Comparison of ENCODE assay signal across 19 cellular contexts in the genomic region with DNA sequence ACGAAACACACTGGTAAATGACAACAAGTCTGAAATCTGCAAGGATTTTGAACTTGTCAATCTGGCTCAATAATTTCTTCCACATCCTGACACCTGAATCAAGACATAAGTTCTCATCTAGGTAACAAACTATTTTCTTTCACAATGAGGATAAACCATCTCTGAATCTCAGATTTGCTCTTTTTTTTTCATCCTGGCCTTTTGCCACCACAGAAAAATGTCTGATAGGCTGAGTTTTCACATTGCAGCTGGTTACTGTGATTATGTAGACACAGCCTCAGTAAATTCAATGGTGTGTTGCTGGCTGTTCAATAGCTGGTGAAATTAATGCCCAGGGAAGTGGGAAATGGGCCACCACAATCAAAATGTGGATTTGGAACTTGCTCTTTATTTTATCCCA. TPM values are rescaled to one million over a fixed set of nuclear protein-coding genes. Genes with fewer than 3 reads are reported as not detected.
DNase-seq lines count a peak whose midpoint lies in the region; ATAC-seq and TF ChIP-seq lines count a peak whose summit lies in the region.
"Had no signal": no experiment of that assay in that cellular context is flagged by ENCODE, and none has a peak within 500 bp of the region (broad histone marks: within the 10 kb centered on the region; RNA-seq: fewer than 3 reads in every experiment).

No MANE protein-coding gene starts in this region.

- in situ Hi-C loops in astrocyte of the spinal cord (cut with HindIII; ENCODE audit: low sequenced_read_pairs) = no loop called here

- no peak for ATAC-seq in activated naive CD8-positive, alpha-beta T cell treated with anti-CD3 and anti-CD28 coated beads, Interleukin-2, amount 50 U/mL, for 24 hours
- ATAC-seq in GM21786 (IDR thresholded peaks at IDR 0.05; ENCODE audit: unreplicated experiment) = no peak
- ATAC-seq: naive thymus-derived CD4-positive, alpha-beta T cell had no signal

- no peaks in the 10 kb centered on the region for H3K36me3 ChIP-seq in spleen
- H3K36me3 ChIP-seq in esophagus squamous epithelium = no peaks in the 10 kb centered on the region
- H3K36me3 ChIP-seq: sigmoid colon had no signal

- intact Hi-C loops in spleen (cut with DNase I; ENCODE audit: low total_unique reads) (loop anchor here (10.0 kb wide), 1 partner anchor 469 kb away; no protein-coding TSS in a partner anchor), esophagus squamous epithelium (cut with DNase I) (no loop called here)

- H3K4me1 ChIP-seq in spleen = peaks cover 0 to 42% (median 13%) of the 10 kb centered on the region in 6 donors
- peaks cover 3 to 50% (median 15%) of the 10 kb centered on the region in 3 donors for H3K4me1 ChIP-seq in esophagus squamous epithelium

- WGBS in spleen, 5 donors = 67 to 89% (median 81%) methylated on average over 1 of the region's 1 CpG
- 50 to 70% methylated on average over 1 of the region's 1 CpG for WGBS in esophagus squamous epithelium, 2 donors

- no peaks in the 10 kb centered on the region for H3K36me3 Mint-ChIP-seq in HFFc6 (ENCODE audit: low read depth)
- no peaks in the 10 kb centered on the region for H3K36me3 Mint-ChIP-seq in activated naive CD8-positive, alpha-beta T cell treated with anti-CD3 and anti-CD28 coated beads, Interleukin-2, amount 50 U/mL, for 24 hours (ENCODE audit: low read depth)
- H3K36me3 Mint-ChIP-seq: naive thymus-derived CD4-positive, alpha-beta T cell had no signal

- H3K4me3 Mint-ChIP-seq in HFFc6 = no peak overlapping the region; the same call in 1 of the 2 replicates
- H3K4me3 Mint-ChIP-seq in activated naive CD8-positive, alpha-beta T cell treated with anti-CD3 and anti-CD28 coated beads, Interleukin-2, amount 50 U/mL, for 24 hours = no peak overlapping the region
- H3K4me3 Mint-ChIP-seq: activated B cell treated with CpG ODN at 0.5 μM for 24 hours; activated CD4-positive, alpha-beta memory T cell treated with anti-CD3 and anti-CD28 coated beads, Interleukin-2, amount 10 ng/mL, durations not matched to agents 7 days and 5 days; naive thymus-derived CD4-positive, alpha-beta T cell had no signal

- no peak for DNase-seq in HFFc6
- DNase-seq in astrocyte of the spinal cord (ENCODE audit: low read depth, low spot score) = peak; percentile 62
- DNase-seq in iris pigment epithelial cell (ENCODE audit: low read depth) = peak; percentile 60
- no peak for DNase-seq in spleen
- no peak for DNase-seq in activated naive CD8-positive, alpha-beta T cell treated with anti-CD3 and anti-CD28 coated beads, Interleukin-2, amount 50 U/mL, for 24 hours
- DNase-seq in esophagus squamous epithelium (lab: John Stamatoyannopoulos, UW) = no peak
- DNase-seq in D341Med (ENCODE audit: low spot score) = no peak
- DNase-seq: activated B cell treated with CpG ODN at 0.5 μM for 24 hours; activated CD4-positive, alpha-beta memory T cell treated with anti-CD3 and anti-CD28 coated beads, Interleukin-2, amount 10 ng/mL, durations not matched to agents 7 days and 5 days; activated gamma-delta T cell; erythroblast; naive thymus-derived CD4-positive, alpha-beta T cell; NCI-H1092 treated with DMSO at 0.1 percent for 48 hours; NCI-H2029; NK-92 treated with Interleukin-12 subunit alpha and Interleukin-12 subunit beta, amount 100 ng/mL, for 24 hours; sigmoid colon had no signal

- H3K9me3 ChIP-seq in spleen (no peaks in the 10 kb centered on the region), esophagus squamous epithelium (no peaks in the 10 kb centered on the region)
- H3K9me3 ChIP-seq: sigmoid colon had no signal

- H3K9me3 Mint-ChIP-seq in HFFc6 = no peaks in the 10 kb centered on the region
- no peaks in the 10 kb centered on the region for H3K9me3 Mint-ChIP-seq in activated naive CD8-positive, alpha-beta T cell treated with anti-CD3 and anti-CD28 coated beads, Interleukin-2, amount 50 U/mL, for 24 hours
- H3K9me3 Mint-ChIP-seq: activated B cell treated with CpG ODN at 0.5 μM for 24 hours; activated CD4-positive, alpha-beta memory T cell treated with anti-CD3 and anti-CD28 coated beads, Interleukin-2, amount 10 ng/mL, durations not matched to agents 7 days and 5 days; naive thymus-derived CD4-positive, alpha-beta T cell had no signal

- H3K4me3 ChIP-seq in astrocyte of the spinal cord (ENCODE audit: low read depth, low read length) = no peak overlapping the region
- no peak overlapping the region for H3K4me3 ChIP-seq in spleen
- H3K4me3 ChIP-seq in esophagus squamous epithelium = no peak overlapping the region
- H3K4me3 ChIP-seq: sigmoid colon had no signal

- TF ChIP-seq CTCF in HFFc6 (IDR thresholded peaks at IDR 0.05) (no peak), astrocyte of the spinal cord (IDR thresholded peaks at IDR 0.05; ENCODE audit: low read depth, low read length) (no peak), spleen (IDR thresholded peaks at IDR 0.05 in 8 of 11, conservative IDR thresholded peaks at IDR 0.05 in 3 of 11) (no peak), esophagus squamous epithelium (IDR thresholded peaks at IDR 0.05) (no peak)

- peak overlapping the region in 5 of 8 donors; percentile 13 to 57 (median 54) for H3K27ac ChIP-seq in spleen
- H3K27ac ChIP-seq in esophagus squamous epithelium = peak overlapping the region in 2 of 4 donors; percentile 25 to 34

- TF ChIP-seq POLR2A in spleen (IDR thresholded peaks at IDR 0.05) (no peak), esophagus squamous epithelium (IDR thresholded peaks at IDR 0.05) (no peak)

- H3K27me3 ChIP-seq in spleen (replicated peaks in 1 of 7) (peaks cover 0 to 50% (median 21%) of the 10 kb centered on the region in 7 donors), esophagus squamous epithelium (peaks cover 0 to 62% (median 0%) of the 10 kb centered on the region in 4 donors)

- H3K27me3 Mint-ChIP-seq in HFFc6 (ENCODE audit: insufficient read depth) = peaks cover 15% of the 10 kb centered on the region
- H3K27me3 Mint-ChIP-seq in activated naive CD8-positive, alpha-beta T cell treated with anti-CD3 and anti-CD28 coated beads, Interleukin-2, amount 50 U/mL, for 24 hours = peaks cover 50% of the 10 kb centered on the region

- peak overlapping the region; percentile 78; the same call in 1 of the 2 replicates for H3K27ac Mint-ChIP-seq in HFFc6
- no peak overlapping the region for H3K27ac Mint-ChIP-seq in activated naive CD8-positive, alpha-beta T cell treated with anti-CD3 and anti-CD28 coated beads, Interleukin-2, amount 50 U/mL, for 24 hours
- H3K27ac Mint-ChIP-seq: activated B cell treated with CpG ODN at 0.5 μM for 24 hours; activated CD4-positive, alpha-beta memory T cell treated with anti-CD3 and anti-CD28 coated beads, Interleukin-2, amount 10 ng/mL, durations not matched to agents 7 days and 5 days; CD14-positive monocyte; naive thymus-derived CD4-positive, alpha-beta T cell had no signal

- H3K4me1 Mint-ChIP-seq in HFFc6 (ENCODE audit: low read depth) = peaks cover 64% of the 10 kb centered on the region
- H3K4me1 Mint-ChIP-seq in activated naive CD8-positive, alpha-beta T cell treated with anti-CD3 and anti-CD28 coated beads, Interleukin-2, amount 50 U/mL, for 24 hours = peaks cover 3% of the 10 kb centered on the region

RNA-seq across cellular contexts. Expression of a gene that starts 2.8 kb away (rescaled TPM):
- total RNA-seq in HFFc6 (2021; fragmentation: NEBNext Ultra II Directional; extraction: Animal tissue kit (Norgen Biotek cat#: 25700)) = under 1 TPM; 0.17 to 0.57 (median 0.38) TPM
- total RNA-seq in spleen (10 to 100 TPM in 5 of 7 donors, 1 to 10 TPM in 2; 6.9 to 39.6 (median 13.8) TPM), esophagus squamous epithelium (1 to 10 TPM in 1 of 4 donors, not detected in 3; 1.3 TPM)
- 1 to 10 TPM in 2 of 3 donors, under 1 TPM in 1; 0.65 to 4.3 (median 1.3) TPM for polyA plus RNA-seq in spleen
- total RNA-seq: activated CD4-positive, alpha-beta memory T cell treated with anti-CD3 and anti-CD28 coated beads, Interleukin-2, amount 10 ng/mL, durations not matched to agents 7 days and 5 days; H1 had no signal
- polyA plus RNA-seq: CD14-positive monocyte; H1; naive thymus-derived CD4-positive, alpha-beta T cell had no signal

Comparison
In these comparisons a context has a peak if more than half of its experiments do, and no peak if none do; other contexts are left out.
1. DNase-seq: peak in astrocyte of the spinal cord (single experiment) and iris pigment epithelial cell (single experiment); none in HFFc6 (single experiment), spleen (single experiment), activated naive CD8-positive, alpha-beta T cell treated with anti-CD3 and anti-CD28 coated beads, Interleukin-2, amount 50 U/mL, for 24 hours (single experiment), esophagus squamous epithelium (single experiment) and D341Med (single experiment).